Comparison of ENCODE assay signal across 1 cellular context in the genomic region with DNA sequence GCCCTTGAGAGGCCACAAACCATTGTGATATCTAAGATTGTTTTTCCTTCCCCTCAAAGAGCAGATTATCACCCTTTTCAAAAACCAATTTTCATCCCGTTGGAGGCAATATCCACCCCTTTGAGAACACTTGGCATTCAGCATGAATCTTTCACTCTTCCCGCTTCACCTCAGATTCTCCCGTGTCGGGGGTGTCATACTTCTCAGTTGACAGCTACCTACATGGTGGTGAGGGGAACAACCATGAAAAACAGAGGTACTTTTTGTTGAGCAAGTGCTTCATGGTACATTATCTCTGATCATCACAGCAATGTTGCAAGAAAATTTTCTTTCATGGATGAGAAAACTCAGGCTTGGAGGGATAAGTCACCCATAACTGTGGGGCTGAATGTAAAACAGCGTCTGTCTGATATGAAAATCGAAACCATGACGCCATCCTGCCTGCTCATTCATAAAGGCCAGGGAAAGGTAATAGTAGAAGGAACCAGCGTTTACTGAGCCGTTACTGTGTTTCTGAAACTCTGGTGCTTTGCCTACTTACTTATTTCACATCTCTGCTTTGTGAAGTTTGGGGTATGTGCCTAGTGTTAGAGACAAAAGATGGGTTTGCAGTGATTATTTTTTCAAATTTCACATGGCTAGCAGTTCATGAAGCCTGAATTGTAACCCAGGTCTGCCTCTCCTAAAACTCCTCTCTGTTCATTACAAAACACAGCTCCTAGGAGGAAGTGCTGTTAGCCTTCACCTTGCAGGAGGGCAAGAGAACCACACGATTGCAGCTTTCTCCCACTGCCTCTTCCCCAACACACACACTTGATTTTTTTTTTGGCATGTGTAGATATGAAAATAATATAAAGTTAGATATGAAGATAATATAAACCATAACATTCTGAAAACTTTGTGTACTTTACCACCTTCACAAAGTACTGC.
TF ChIP-seq lines count a peak whose summit lies in the region.

No MANE protein-coding gene starts in this region.

TF ChIP-seq in GM12878, 131 proteins besides CTCF, POLR2A, EP300 and RAD21 (continued from another document):
- TF ChIP-seq, protein P1, sequence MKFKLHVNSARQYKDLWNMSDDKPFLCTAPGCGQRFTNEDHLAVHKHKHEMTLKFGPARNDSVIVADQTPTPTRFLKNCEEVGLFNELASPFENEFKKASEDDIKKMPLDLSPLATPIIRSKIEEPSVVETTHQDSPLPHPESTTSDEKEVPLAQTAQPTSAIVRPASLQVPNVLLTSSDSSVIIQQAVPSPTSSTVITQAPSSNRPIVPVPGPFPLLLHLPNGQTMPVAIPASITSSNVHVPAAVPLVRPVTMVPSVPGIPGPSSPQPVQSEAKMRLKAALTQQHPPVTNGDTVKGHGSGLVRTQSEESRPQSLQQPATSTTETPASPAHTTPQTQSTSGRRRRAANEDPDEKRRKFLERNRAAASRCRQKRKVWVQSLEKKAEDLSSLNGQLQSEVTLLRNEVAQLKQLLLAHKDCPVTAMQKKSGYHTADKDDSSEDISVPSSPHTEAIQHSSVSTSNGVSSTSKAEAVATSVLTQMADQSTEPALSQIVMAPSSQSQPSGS (IDR thresholded peaks at IDR 0.05; ENCODE audit: low read length) = peak; percentile 95
- TF ChIP-seq POU2F2 (IDR thresholded peaks at IDR 0.05; ENCODE audit: borderline replicate concordance, low read depth, low read length) (0 out of 3 replicates have a peak, but pooled peaks have one; percentile 12), RUNX3 (IDR thresholded peaks at IDR 0.05; ENCODE audit: low read length) (peak; percentile 22), NFIC (IDR thresholded peaks at IDR 0.05; ENCODE audit: low read depth, low read length) (peak; percentile 81), SKIL (IDR thresholded peaks at IDR 0.05; ENCODE audit: low read depth, poor library complexity, severe bottlenecking) (peak; percentile 40), IKZF1 (conservative IDR thresholded peaks at IDR 0.05) (peak; percentile 65), EED (IDR thresholded peaks at IDR 0.05; ENCODE audit: low read depth) (peak; percentile 93), REST (IDR thresholded peaks at IDR 0.05; ENCODE audit: low read depth, low read length) (no peak), CREB1 (IDR thresholded peaks at IDR 0.05; ENCODE audit: low read depth) (peak; percentile 74), ZNF217 (IDR thresholded peaks at IDR 0.05) (peak; percentile 44; the same call in 1 of the 2 replicates), SPI1 (IDR thresholded peaks at IDR 0.05; ENCODE audit: borderline replicate concordance, insufficient read depth, low read depth, low read length) (peak; percentile 59; the same call in 1 of the 2 replicates), WRNIP1 (IDR thresholded peaks at IDR 0.05; ENCODE audit: borderline replicate concordance, low read depth, low read length) (no peak), JUNB (IDR thresholded peaks at IDR 0.05) (peak; percentile 80), TAF1 (IDR thresholded peaks at IDR 0.05; ENCODE audit: borderline replicate concordance, low read depth, low read length) (0 out of 2 replicates have a peak, but pooled peaks have one; percentile 23), ATF7 (IDR thresholded peaks at IDR 0.05; ENCODE audit: low read depth) (peak; percentile 93), IRF4 (IDR thresholded peaks at IDR 0.05; ENCODE audit: low read depth, low read length) (peak; percentile 76), BCL11A (IDR thresholded peaks at IDR 0.05; ENCODE audit: low read depth, low read length) (peak; percentile 24; the same call in 1 of the 2 replicates), ETV6 (conservative IDR thresholded peaks at IDR 0.05 in 1 of 2, IDR thresholded peaks at IDR 0.05 in 1 of 2; ENCODE audit: borderline replicate concordance in 1 of 2, low read depth in 1 of 2) (peak in 1 of 2 experiments; percentile 81; a peak in 1 of 4 replicates), PAX5 (IDR thresholded peaks at IDR 0.05; ENCODE audit: borderline replicate concordance, low read depth, low read length) (peak; percentile 74; the same call in 1 of the 2 replicates), CBX3 (IDR thresholded peaks at IDR 0.05; ENCODE audit: borderline replicate concordance, low read depth) (no peak), SIX5 (IDR thresholded peaks at IDR 0.05; ENCODE audit: low read depth, low read length, severe bottlenecking) (no peak), TCF7 (IDR thresholded peaks at IDR 0.05; ENCODE audit: borderline replicate concordance) (peak; percentile 71; the same call in 1 of the 2 replicates), ZBED1 (IDR thresholded peaks at IDR 0.05; ENCODE audit: borderline replicate concordance) (peak; percentile 86; the same call in 1 of the 2 replicates), SMAD5 (IDR thresholded peaks at IDR 0.05; ENCODE audit: low read depth) (0 out of 2 replicates have a peak, but pooled peaks have one; percentile 55), SP1 (IDR thresholded peaks at IDR 0.05; ENCODE audit: low read depth, low read length) (peak; percentile 6), FOXM1 (IDR thresholded peaks at IDR 0.05; ENCODE audit: low read depth, low read length) (peak; percentile 83; the same call in 1 of the 2 replicates), IKZF2 (IDR thresholded peaks at IDR 0.05) (peak; percentile 72 to 74), LARP7 (IDR thresholded peaks at IDR 0.05) (no peak)
- TF ChIP-seq, protein P2, sequence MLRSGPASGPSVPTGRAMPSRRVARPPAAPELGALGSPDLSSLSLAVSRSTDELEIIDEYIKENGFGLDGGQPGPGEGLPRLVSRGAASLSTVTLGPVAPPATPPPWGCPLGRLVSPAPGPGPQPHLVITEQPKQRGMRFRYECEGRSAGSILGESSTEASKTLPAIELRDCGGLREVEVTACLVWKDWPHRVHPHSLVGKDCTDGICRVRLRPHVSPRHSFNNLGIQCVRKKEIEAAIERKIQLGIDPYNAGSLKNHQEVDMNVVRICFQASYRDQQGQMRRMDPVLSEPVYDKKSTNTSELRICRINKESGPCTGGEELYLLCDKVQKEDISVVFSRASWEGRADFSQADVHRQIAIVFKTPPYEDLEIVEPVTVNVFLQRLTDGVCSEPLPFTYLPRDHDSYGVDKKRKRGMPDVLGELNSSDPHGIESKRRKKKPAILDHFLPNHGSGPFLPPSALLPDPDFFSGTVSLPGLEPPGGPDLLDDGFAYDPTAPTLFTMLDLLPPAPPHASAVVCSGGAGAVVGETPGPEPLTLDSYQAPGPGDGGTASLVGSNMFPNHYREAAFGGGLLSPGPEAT (IDR thresholded peaks at IDR 0.05; ENCODE audit: low read depth) = peak; percentile 10; the same call in 1 of the 2 replicates
- TF ChIP-seq, protein P3, sequence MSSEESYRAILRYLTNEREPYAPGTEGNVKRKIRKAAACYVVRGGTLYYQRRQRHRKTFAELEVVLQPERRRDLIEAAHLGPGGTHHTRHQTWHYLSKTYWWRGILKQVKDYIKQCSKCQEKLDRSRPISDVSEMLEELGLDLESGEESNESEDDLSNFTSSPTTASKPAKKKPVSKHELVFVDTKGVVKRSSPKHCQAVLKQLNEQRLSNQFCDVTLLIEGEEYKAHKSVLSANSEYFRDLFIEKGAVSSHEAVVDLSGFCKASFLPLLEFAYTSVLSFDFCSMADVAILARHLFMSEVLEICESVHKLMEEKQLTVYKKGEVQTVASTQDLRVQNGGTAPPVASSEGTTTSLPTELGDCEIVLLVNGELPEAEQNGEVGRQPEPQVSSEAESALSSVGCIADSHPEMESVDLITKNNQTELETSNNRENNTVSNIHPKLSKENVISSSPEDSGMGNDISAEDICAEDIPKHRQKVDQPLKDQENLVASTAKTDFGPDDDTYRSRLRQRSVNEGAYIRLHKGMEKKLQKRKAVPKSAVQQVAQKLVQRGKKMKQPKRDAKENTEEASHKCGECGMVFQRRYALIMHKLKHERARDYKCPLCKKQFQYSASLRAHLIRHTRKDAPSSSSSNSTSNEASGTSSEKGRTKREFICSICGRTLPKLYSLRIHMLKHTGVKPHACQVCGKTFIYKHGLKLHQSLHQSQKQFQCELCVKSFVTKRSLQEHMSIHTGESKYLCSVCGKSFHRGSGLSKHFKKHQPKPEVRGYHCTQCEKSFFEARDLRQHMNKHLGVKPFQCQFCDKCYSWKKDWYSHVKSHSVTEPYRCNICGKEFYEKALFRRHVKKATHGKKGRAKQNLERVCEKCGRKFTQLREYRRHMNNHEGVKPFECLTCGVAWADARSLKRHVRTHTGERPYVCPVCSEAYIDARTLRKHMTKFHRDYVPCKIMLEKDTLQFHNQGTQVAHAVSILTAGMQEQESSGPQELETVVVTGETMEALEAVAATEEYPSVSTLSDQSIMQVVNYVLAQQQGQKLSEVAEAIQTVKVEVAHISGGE (CRISPR knock-in tag; IDR thresholded peaks at IDR 0.05) = no peak
- TF ChIP-seq, protein P4, sequence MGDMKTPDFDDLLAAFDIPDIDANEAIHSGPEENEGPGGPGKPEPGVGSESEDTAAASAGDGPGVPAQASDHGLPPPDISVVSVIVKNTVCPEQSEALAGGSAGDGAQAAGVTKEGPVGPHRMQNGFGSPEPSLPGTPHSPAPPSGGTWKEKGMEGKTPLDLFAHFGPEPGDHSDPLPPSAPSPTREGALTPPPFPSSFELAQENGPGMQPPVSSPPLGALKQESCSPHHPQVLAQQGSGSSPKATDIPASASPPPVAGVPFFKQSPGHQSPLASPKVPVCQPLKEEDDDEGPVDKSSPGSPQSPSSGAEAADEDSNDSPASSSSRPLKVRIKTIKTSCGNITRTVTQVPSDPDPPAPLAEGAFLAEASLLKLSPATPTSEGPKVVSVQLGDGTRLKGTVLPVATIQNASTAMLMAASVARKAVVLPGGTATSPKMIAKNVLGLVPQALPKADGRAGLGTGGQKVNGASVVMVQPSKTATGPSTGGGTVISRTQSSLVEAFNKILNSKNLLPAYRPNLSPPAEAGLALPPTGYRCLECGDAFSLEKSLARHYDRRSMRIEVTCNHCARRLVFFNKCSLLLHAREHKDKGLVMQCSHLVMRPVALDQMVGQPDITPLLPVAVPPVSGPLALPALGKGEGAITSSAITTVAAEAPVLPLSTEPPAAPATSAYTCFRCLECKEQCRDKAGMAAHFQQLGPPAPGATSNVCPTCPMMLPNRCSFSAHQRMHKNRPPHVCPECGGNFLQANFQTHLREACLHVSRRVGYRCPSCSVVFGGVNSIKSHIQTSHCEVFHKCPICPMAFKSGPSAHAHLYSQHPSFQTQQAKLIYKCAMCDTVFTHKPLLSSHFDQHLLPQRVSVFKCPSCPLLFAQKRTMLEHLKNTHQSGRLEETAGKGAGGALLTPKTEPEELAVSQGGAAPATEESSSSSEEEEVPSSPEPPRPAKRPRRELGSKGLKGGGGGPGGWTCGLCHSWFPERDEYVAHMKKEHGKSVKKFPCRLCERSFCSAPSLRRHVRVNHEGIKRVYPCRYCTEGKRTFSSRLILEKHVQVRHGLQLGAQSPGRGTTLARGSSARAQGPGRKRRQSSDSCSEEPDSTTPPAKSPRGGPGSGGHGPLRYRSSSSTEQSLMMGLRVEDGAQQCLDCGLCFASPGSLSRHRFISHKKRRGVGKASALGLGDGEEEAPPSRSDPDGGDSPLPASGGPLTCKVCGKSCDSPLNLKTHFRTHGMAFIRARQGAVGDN (IDR thresholded peaks at IDR 0.05) = no peak
- TF ChIP-seq, protein P5, sequence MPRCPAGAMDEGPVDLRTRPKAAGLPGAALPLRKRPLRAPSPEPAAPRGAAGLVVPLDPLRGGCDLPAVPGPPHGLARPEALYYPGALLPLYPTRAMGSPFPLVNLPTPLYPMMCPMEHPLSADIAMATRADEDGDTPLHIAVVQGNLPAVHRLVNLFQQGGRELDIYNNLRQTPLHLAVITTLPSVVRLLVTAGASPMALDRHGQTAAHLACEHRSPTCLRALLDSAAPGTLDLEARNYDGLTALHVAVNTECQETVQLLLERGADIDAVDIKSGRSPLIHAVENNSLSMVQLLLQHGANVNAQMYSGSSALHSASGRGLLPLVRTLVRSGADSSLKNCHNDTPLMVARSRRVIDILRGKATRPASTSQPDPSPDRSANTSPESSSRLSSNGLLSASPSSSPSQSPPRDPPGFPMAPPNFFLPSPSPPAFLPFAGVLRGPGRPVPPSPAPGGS (IDR thresholded peaks at IDR 0.05; ENCODE audit: borderline replicate concordance, insufficient read depth, low read depth, low read length, poor library complexity, severe bottlenecking) = peak; percentile 56
